ENCODE assay signal across 17 cellular contexts in genomic region chr19:35027851-35028599, GRCh38. TPM values are rescaled to one million over a fixed set of nuclear protein-coding genes. Genes with fewer than 3 reads are reported as not detected.
DNase-seq lines count a peak whose midpoint lies in the region; ATAC-seq and TF ChIP-seq lines count a peak whose summit lies in the region.
"Had no signal": no experiment of that assay in that cellular context is flagged by ENCODE, and none has a peak within 500 bp of the region (broad histone marks: within the 10 kb centered on the region; RNA-seq: fewer than 3 reads in every experiment).

No MANE protein-coding gene starts in this region.

- no peak for ATAC-seq in CD4-positive, CD25-positive, alpha-beta regulatory T cell (ENCODE audit: low read depth in 2 of 2)
- no peak for ATAC-seq in lower lobe of right lung
- ATAC-seq: sciatic nerve had no signal

- H3K27me3 ChIP-seq in CD4-positive, CD25-positive, alpha-beta regulatory T cell (ENCODE audit: control insufficient read depth, insufficient read depth, low read length) = peaks cover 11% of the 10 kb centered on the region
- H3K27me3 ChIP-seq in lower lobe of right lung (ENCODE audit: low read depth) (no peaks in the 10 kb centered on the region), ascending aorta (no peaks in the 10 kb centered on the region)

- peaks cover 30% of the 10 kb centered on the region for H3K36me3 ChIP-seq in CD4-positive, CD25-positive, alpha-beta regulatory T cell (ENCODE audit: control insufficient read depth, insufficient read depth, low read length)
- peaks cover 55% of the 10 kb centered on the region for H3K36me3 ChIP-seq in lower lobe of right lung
- peaks cover 35 to 41% of the 10 kb centered on the region in 2 donors for H3K36me3 ChIP-seq in ascending aorta

- DNase-seq in CD4-positive, CD25-positive, alpha-beta regulatory T cell = no peak
- peak; percentile 75 for DNase-seq in H4 (ENCODE audit: low spot score)
- DNase-seq in astrocyte of the hippocampus (ENCODE audit: low read depth, low spot score) = peak; percentile 78
- DNase-seq in myocyte (ENCODE audit: low read depth) = peak; percentile 87
- no peak for DNase-seq in nucleus accumbens (lab: John Stamatoyannopoulos, UW)
- no peak for DNase-seq in lower lobe of right lung
- no peak for DNase-seq in MV-4-11 (lab: John Stamatoyannopoulos, UW)
- no peak for DNase-seq in ascending aorta (ENCODE audit: low spot score in 2 of 2)
- DNase-seq: activated naive CD8-positive, alpha-beta T cell treated with anti-CD3 and anti-CD28 coated beads for 36 hours; immature natural killer cell; KBM-7; NCI-H2029; NCI-H774 had no signal

- intact Hi-C loops in lower lobe of right lung (cut with DNase I) (no loop called here), ascending aorta (cut with DNase I) (no loop called here)

- no peak overlapping the region for H3K4me3 ChIP-seq in CD4-positive, CD25-positive, alpha-beta regulatory T cell (ENCODE audit: low read depth, low read length)
- H3K4me3 ChIP-seq in lower lobe of right lung = no peak overlapping the region
- no peak overlapping the region for H3K4me3 ChIP-seq in ascending aorta
- H3K4me3 ChIP-seq: coronary artery, SJSA1 had no signal

- peak overlapping the region; percentile 14 to 72 (median 44) for H3K4me3 Mint-ChIP-seq in CD4-positive, CD25-positive, alpha-beta regulatory T cell
- H3K4me3 Mint-ChIP-seq: activated naive CD8-positive, alpha-beta T cell treated with anti-CD3 and anti-CD28 coated beads for 36 hours had no signal

- peak overlapping the region in 1 of 3 donors; percentile 55 for H3K27ac Mint-ChIP-seq in CD4-positive, CD25-positive, alpha-beta regulatory T cell
- H3K27ac Mint-ChIP-seq: activated naive CD8-positive, alpha-beta T cell treated with anti-CD3 and anti-CD28 coated beads for 36 hours; immature natural killer cell had no signal

- H3K4me1 Mint-ChIP-seq in CD4-positive, CD25-positive, alpha-beta regulatory T cell = peaks cover 3 to 12% (median 7%) of the 10 kb centered on the region in 4 donors

- peaks cover 14% of the 10 kb centered on the region for H3K27me3 Mint-ChIP-seq in CD4-positive, CD25-positive, alpha-beta regulatory T cell

- peaks cover 0 to 4% (median 0%) of the 10 kb centered on the region in 7 donors for H3K9me3 Mint-ChIP-seq in CD4-positive, CD25-positive, alpha-beta regulatory T cell
- H3K9me3 Mint-ChIP-seq: activated naive CD8-positive, alpha-beta T cell treated with anti-CD3 and anti-CD28 coated beads for 36 hours; immature natural killer cell had no signal

- no peak for TF ChIP-seq CTCF in lower lobe of right lung (IDR thresholded peaks at IDR 0.05)
- no peak for TF ChIP-seq CTCF in ascending aorta (IDR thresholded peaks at IDR 0.05)

- no peaks in the 10 kb centered on the region for H3K9me3 ChIP-seq in CD4-positive, CD25-positive, alpha-beta regulatory T cell (ENCODE audit: control insufficient read depth in 2 of 2, low read length in 2 of 2)
- H3K9me3 ChIP-seq in lower lobe of right lung = no peaks in the 10 kb centered on the region
- H3K9me3 ChIP-seq in ascending aorta = no peaks in the 10 kb centered on the region
- H3K9me3 ChIP-seq: SJSA1 had no signal

- H3K36me3 Mint-ChIP-seq in CD4-positive, CD25-positive, alpha-beta regulatory T cell = peaks cover 20% of the 10 kb centered on the region

- H3K27ac ChIP-seq in CD4-positive, CD25-positive, alpha-beta regulatory T cell (ENCODE audit: insufficient read depth, low read length, poor library complexity, severe bottlenecking) = no peak overlapping the region
- no peak overlapping the region for H3K27ac ChIP-seq in lower lobe of right lung
- no peak overlapping the region for H3K27ac ChIP-seq in ascending aorta
- H3K27ac ChIP-seq: coronary artery, SJSA1, VCaP had no signal

- peaks cover 13% of the 10 kb centered on the region for H3K4me1 ChIP-seq in CD4-positive, CD25-positive, alpha-beta regulatory T cell (ENCODE audit: control insufficient read depth, insufficient read depth, low read length, poor library complexity, severe bottlenecking)
- peaks cover 15% of the 10 kb centered on the region for H3K4me1 ChIP-seq in lower lobe of right lung
- H3K4me1 ChIP-seq in ascending aorta = peaks cover 4 to 10% of the 10 kb centered on the region in 2 donors

RNA-seq across cellular contexts. Expression of gene SCN1B, which starts 2.2 kb away (rescaled TPM):
- total RNA-seq in CD4-positive, CD25-positive, alpha-beta regulatory T cell = 2.0 TPM
- polyA plus RNA-seq in CD4-positive, CD25-positive, alpha-beta regulatory T cell = under 1 TPM in 3 of 4 donors, not detected in 1; 0.08 to 0.23 (median 0.11) TPM
- 9.3 and 9.5 TPM in 2 replicates for total RNA-seq in H4 (2014; rRNA removed; shearing (Covaris generic))
- 21.8 and 28.4 TPM in 2 replicates for total RNA-seq in myocyte
- 5.1 TPM for polyA plus RNA-seq in myocyte (2012)
- 9.8 TPM for total RNA-seq in lower lobe of right lung
- 20.8 TPM for total RNA-seq in ascending aorta

RNA-seq across cellular contexts. Expression of gene HPN, which starts 13.5 kb away (rescaled TPM):
- not detected for total RNA-seq in CD4-positive, CD25-positive, alpha-beta regulatory T cell
- polyA plus RNA-seq in CD4-positive, CD25-positive, alpha-beta regulatory T cell = under 1 TPM in 2 of 4 donors, not detected in 2; 0.54 to 0.70 TPM
- not detected in 2 replicates for total RNA-seq in H4 (2014; rRNA removed; shearing (Covaris generic))
- total RNA-seq in myocyte = not detected in 2 replicates
- not detected for polyA plus RNA-seq in myocyte (2012)
- total RNA-seq in lower lobe of right lung = 28.1 TPM
- total RNA-seq in ascending aorta = 0.85 TPM
- total RNA-seq: SJSA1 had no signal
- polyA plus RNA-seq: immature natural killer cell had no signal

RNA-seq across cellular contexts. Expression of gene GRAMD1A, which starts 27.9 kb away (rescaled TPM):
- total RNA-seq in CD4-positive, CD25-positive, alpha-beta regulatory T cell = 179 TPM
- 10 to 100 TPM; 25.7 to 39.4 (median 32.1) TPM for polyA plus RNA-seq in CD4-positive, CD25-positive, alpha-beta regulatory T cell
- total RNA-seq in H4 (2014; rRNA removed; shearing (Covaris generic)) = 21.3 and 22.0 TPM in 2 replicates
- total RNA-seq in myocyte (19.5 and 23.9 TPM in 2 replicates), lower lobe of right lung (90.7 TPM), ascending aorta (103 TPM)
- 40.5 TPM for polyA plus RNA-seq in myocyte (2012)

Comparison
In these comparisons a context has a peak if more than half of its experiments do, and no peak if none do; other contexts are left out.
1. DNase-seq: peak in H4 (single experiment), astrocyte of the hippocampus (single experiment) and myocyte (single experiment); none in CD4-positive, CD25-positive, alpha-beta regulatory T cell (0 of 3), nucleus accumbens (0 of 56), lower lobe of right lung (single experiment), MV-4-11 (single experiment) and ascending aorta (0 of 2).
2. RNA of gene HPN, which starts 13.5 kb away (total RNA-seq): 28.1 TPM in lower lobe of right lung (single experiment); 0.85 TPM in ascending aorta (single experiment), not detected in CD4-positive, CD25-positive, alpha-beta regulatory T cell (single experiment), not detected in H4 and not detected in myocyte; every median in the first group is over 10 times any median in the second.